Comparison of ENCODE assay signal across 8 cellular contexts in the genomic region with DNA sequence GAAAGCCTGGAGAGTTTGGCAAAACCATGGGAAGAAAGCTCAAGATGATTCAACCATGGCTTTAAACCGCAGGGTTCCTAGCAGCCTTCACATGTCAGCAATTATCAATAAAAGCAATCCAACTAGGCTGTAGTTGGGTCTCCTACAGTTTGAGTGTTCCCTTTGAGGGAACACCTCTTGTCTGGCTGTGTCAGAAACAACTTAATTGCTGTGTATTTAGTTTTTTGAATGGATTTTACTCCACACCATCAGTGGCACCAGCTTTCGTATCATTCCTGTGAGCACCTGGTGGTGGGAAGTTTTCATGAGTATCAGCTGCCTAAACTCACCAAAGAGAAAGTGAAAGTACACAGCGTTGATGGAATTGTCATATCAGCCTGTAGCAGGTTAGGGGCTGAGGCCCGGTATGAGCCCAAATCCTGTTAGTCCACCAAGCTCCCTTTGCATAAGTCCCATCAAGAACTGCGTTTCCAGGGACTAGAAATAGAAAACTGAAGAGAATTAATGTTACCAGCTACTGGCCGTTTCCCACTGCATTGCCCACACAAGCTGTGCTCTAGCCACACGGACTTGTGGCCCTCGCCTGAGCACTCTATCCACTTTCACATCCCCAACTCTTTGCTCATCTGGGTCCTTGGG. TPM values are rescaled to one million over a fixed set of nuclear protein-coding genes. Genes with fewer than 3 reads are reported as not detected.
DNase-seq lines count a peak whose midpoint lies in the region; ATAC-seq and TF ChIP-seq lines count a peak whose summit lies in the region.

No MANE protein-coding gene starts in this region.

- 40 to 56% (median 45%) methylated on average over 8 of the region's 8 CpGs for WGBS in ovary, 3 donors

- ATAC-seq in GM19397 (IDR thresholded peaks at IDR 0.05; ENCODE audit: unreplicated experiment) (peak; percentile 47), HG03571 (IDR thresholded peaks at IDR 0.05; ENCODE audit: unreplicated experiment) (peak; percentile 65), T-helper 17 cell (peak; percentile 76)

- H3K4me3 Mint-ChIP-seq in T-helper 17 cell (peak overlapping the region; percentile 92), glutamatergic neuron (ENCODE audit: unreplicated experiment) (no peak overlapping the region)
- peak overlapping the region; percentile 73 for H3K4me3 Mint-ChIP-seq in dendritic cell treated with granulocyte-macrophage colony-stimulating factor and Interleukin-4, amounts not matched to agents 40 ng/mL and 50 ng/mL, for 4 days

- H3K4me1 Mint-ChIP-seq in T-helper 17 cell: peaks cover 49% of the 10 kb centered on the region
- peaks cover 34% of the 10 kb centered on the region for H3K4me1 Mint-ChIP-seq in dendritic cell treated with granulocyte-macrophage colony-stimulating factor and Interleukin-4, amounts not matched to agents 40 ng/mL and 50 ng/mL, for 4 days (ENCODE audit: low read depth)
- H3K4me1 Mint-ChIP-seq in glutamatergic neuron (ENCODE audit: low read depth, unreplicated experiment): peaks cover 4% of the 10 kb centered on the region

- peak overlapping the region; percentile 27 for H3K4me3 ChIP-seq in ovary

- TF ChIP-seq POLR2A in ovary (IDR thresholded peaks at IDR 0.05): no peak

- DNase-seq in DMS53 (lab: John Stamatoyannopoulos, UW) (peak; percentile 81), T-helper 17 cell (no peak), ovary (peak in 1 of 5 donors; percentile 22), glutamatergic neuron (no peak), NCI-H1694 (lab: John Stamatoyannopoulos, UW) (no peak)

- intact Hi-C loops in dendritic cell treated with granulocyte-macrophage colony-stimulating factor and Interleukin-4, amounts not matched to agents 40 ng/mL and 50 ng/mL, for 4 days (cut with micrococcal nuclease): no loop called here
- intact Hi-C loops in ovary (cut with DNase I): loop anchor here in 1 of 4 donors (5.0 kb wide), 1 partner anchor 81 kb away; no protein-coding TSS in a partner anchor

- H3K27me3 ChIP-seq in ovary: no peaks in the 10 kb centered on the region

- H3K36me3 ChIP-seq in ovary: no peaks in the 10 kb centered on the region

- H3K9me3 Mint-ChIP-seq in dendritic cell treated with granulocyte-macrophage colony-stimulating factor and Interleukin-4, amounts not matched to agents 40 ng/mL and 50 ng/mL, for 4 days: no peaks in the 10 kb centered on the region
- H3K9me3 Mint-ChIP-seq in glutamatergic neuron (ENCODE audit: unreplicated experiment): no peaks in the 10 kb centered on the region

- H3K9me3 ChIP-seq in T-helper 17 cell (ENCODE audit: control insufficient read depth, low read length, poor library complexity, severe bottlenecking) (no peaks in the 10 kb centered on the region), ovary (no peaks in the 10 kb centered on the region)

- H3K27ac Mint-ChIP-seq in T-helper 17 cell: peak overlapping the region; percentile 93
- peak overlapping the region; percentile 78 for H3K27ac Mint-ChIP-seq in dendritic cell treated with granulocyte-macrophage colony-stimulating factor and Interleukin-4, amounts not matched to agents 40 ng/mL and 50 ng/mL, for 4 days
- no peak overlapping the region for H3K27ac Mint-ChIP-seq in glutamatergic neuron (ENCODE audit: unreplicated experiment)

- TF ChIP-seq EP300 in ovary (IDR thresholded peaks at IDR 0.05): no peak

- peak overlapping the region in 1 of 2 donors; percentile 52 for H3K27ac ChIP-seq in ovary

- no peaks in the 10 kb centered on the region for H3K27me3 Mint-ChIP-seq in T-helper 17 cell
- H3K27me3 Mint-ChIP-seq in dendritic cell treated with granulocyte-macrophage colony-stimulating factor and Interleukin-4, amounts not matched to agents 40 ng/mL and 50 ng/mL, for 4 days: no peaks in the 10 kb centered on the region
- H3K27me3 Mint-ChIP-seq in glutamatergic neuron (ENCODE audit: unreplicated experiment): no peaks in the 10 kb centered on the region

- peaks cover 1% of the 10 kb centered on the region for H3K4me1 ChIP-seq in ovary (ENCODE audit: insufficient read depth)

- TF ChIP-seq CTCF in ovary (IDR thresholded peaks at IDR 0.05): no peak
- no peak for TF ChIP-seq CTCF in glutamatergic neuron (IDR thresholded peaks at IDR 0.05; ENCODE audit: partially characterized antibody, unreplicated experiment)

- H3K36me3 Mint-ChIP-seq in T-helper 17 cell (ENCODE audit: low read depth) (peaks cover 2% of the 10 kb centered on the region), glutamatergic neuron (ENCODE audit: unreplicated experiment) (no peaks in the 10 kb centered on the region)
- no peaks in the 10 kb centered on the region for H3K36me3 Mint-ChIP-seq in dendritic cell treated with granulocyte-macrophage colony-stimulating factor and Interleukin-4, amounts not matched to agents 40 ng/mL and 50 ng/mL, for 4 days (ENCODE audit: low read depth)

RNA-seq across cellular contexts. Expression of gene IL26, which starts 10.9 kb away (rescaled TPM):
- total RNA-seq in T-helper 17 cell (under 1 TPM in 1 of 2 donors, not detected in 1; 0.52 TPM), ovary (not detected), glutamatergic neuron (ENCODE audit: unreplicated experiment) (not detected)
- not detected for polyA plus RNA-seq in ovary

RNA-seq across cellular contexts. Expression of gene IL22, which starts 16.9 kb away (rescaled TPM):
- total RNA-seq in T-helper 17 cell (1 to 10 TPM in 1 of 2 donors, under 1 TPM in 1; 0.50 to 5.6 TPM), ovary (not detected), glutamatergic neuron (ENCODE audit: unreplicated experiment) (not detected)
- not detected for polyA plus RNA-seq in ovary
